Comparison of ENCODE assay signal across 8 cellular contexts in genomic region chr12:119180380-119181040, GRCh38. TPM values are rescaled to one million over a fixed set of nuclear protein-coding genes. Genes with fewer than 3 reads are reported as not detected.
DNase-seq lines count a peak whose midpoint lies in the region; ATAC-seq and TF ChIP-seq lines count a peak whose summit lies in the region.

No MANE protein-coding gene starts in this region.

- H3K27ac ChIP-seq in HUES6 (ENCODE audit: low read depth, low read length) (peak overlapping the region; percentile 85; the same call in 1 of the 2 replicates), lower lobe of right lung (peak overlapping the region; percentile 86), thymus (ENCODE audit: low read depth) (peak overlapping the region; percentile 69)

- ATAC-seq in lower lobe of right lung (peak; percentile 31 to 42), HG02840 (IDR thresholded peaks at IDR 0.05; ENCODE audit: low FRiP score, unreplicated experiment) (no peak)

- TF ChIP-seq CTCF in lower lobe of right lung (IDR thresholded peaks at IDR 0.05), result no peak

- no peaks in the 10 kb centered on the region for H3K9me3 ChIP-seq in HUES6 (ENCODE audit: control insufficient read depth, insufficient read depth, low read depth, low read length)
- H3K9me3 ChIP-seq in lower lobe of right lung, result no peaks in the 10 kb centered on the region
- H3K9me3 ChIP-seq in thymus (ENCODE audit: control insufficient read depth), result no peaks in the 10 kb centered on the region

- H3K9ac ChIP-seq in HUES6 (ENCODE audit: low read length), result peak overlapping the region; percentile 67

- H3K4me1 ChIP-seq in HUES6 (ENCODE audit: control insufficient read depth, insufficient read depth, low read length) (peaks cover 47% of the 10 kb centered on the region), lower lobe of right lung (peaks cover 50% of the 10 kb centered on the region), thymus (ENCODE audit: control insufficient read depth, insufficient read depth, low read length) (no peaks in the 10 kb centered on the region)

- no peaks in the 10 kb centered on the region for H3K36me3 ChIP-seq in HUES6 (ENCODE audit: control insufficient read depth, insufficient read depth, low read length)
- H3K36me3 ChIP-seq in lower lobe of right lung, result no peaks in the 10 kb centered on the region
- H3K36me3 ChIP-seq in thymus (ENCODE audit: control insufficient read depth, insufficient read depth), result no peaks in the 10 kb centered on the region

- H3K27me3 ChIP-seq in HUES6 (ENCODE audit: control insufficient read depth, insufficient read depth, low read length) (no peaks in the 10 kb centered on the region), lower lobe of right lung (ENCODE audit: low read depth) (no peaks in the 10 kb centered on the region), thymus (ENCODE audit: control insufficient read depth, insufficient read depth) (no peaks in the 10 kb centered on the region)

- WGBS in thymus, result 65% methylated on average over 7 of the region's 7 CpGs

- DNase-seq in dermis microvascular lymphatic vessel endothelial cell (ENCODE audit: low read depth in 2 of 2), result peak; percentile 23 to 47
- DNase-seq in lower lobe of right lung, result no peak
- DNase-seq in superior temporal gyrus (ENCODE audit: extremely low spot score), result no peak
- no peak for DNase-seq in ecto neural progenitor cell (ENCODE audit: low spot score)
- no peak for DNase-seq in NCI-H1092 (lab: John Stamatoyannopoulos, UW)

- intact Hi-C loops in lower lobe of right lung (cut with DNase I), result no loop called here

- H3K4me3 ChIP-seq in HUES6 (ENCODE audit: low read depth, low read length) (peak overlapping the region; percentile 48; the same call in 1 of the 2 replicates), lower lobe of right lung (peak overlapping the region; percentile 73), thymus (ENCODE audit: low read length) (peak overlapping the region; percentile 3)

RNA-seq across cellular contexts. Expression of gene HSPB8, which starts 1.8 kb away (rescaled TPM):
- total RNA-seq in dermis microvascular lymphatic vessel endothelial cell (2.1 and 2.8 TPM in 2 replicates), lower lobe of right lung (47.9 TPM)
- 64.0 TPM for polyA plus RNA-seq in thymus

Comparison
In these comparisons a context has a peak if more than half of its experiments do, and no peak if none do; other contexts are left out.
1. H3K4me3 ChIP-seq: peak in every context shown above with its lines; median percentile 73 in lower lobe of right lung; 48 in HUES6; 3 in thymus.
2. DNase-seq: peak in dermis microvascular lymphatic vessel endothelial cell (2 of 2); none in lower lobe of right lung (single experiment), superior temporal gyrus (single experiment), ecto neural progenitor cell (single experiment) and NCI-H1092 (single experiment).
3. RNA of gene HSPB8, which starts 1.8 kb away (total RNA-seq): 47.9 TPM in lower lobe of right lung (single experiment); 2.1 to 2.8 TPM in dermis microvascular lymphatic vessel endothelial cell; every median in the first group is over 10 times any median in the second.
4. Peak in every context shown above with its lines, with median percentiles within 50 percentile points of each other: H3K27ac ChIP-seq.